1 cellular context compared by ENCODE assay signal in genomic region chr9:71736236-71736635, GRCh38.
TF ChIP-seq lines count a peak whose summit lies in the region.

No MANE protein-coding gene starts in this region.

TF ChIP-seq in WTC11, 78 proteins besides CTCF, POLR2A, EP300 and RAD21 (continued from another document):
- TF ChIP-seq ATF6 (CRISPR knock-in tag; IDR thresholded peaks at IDR 0.05): no peak
- TF ChIP-seq ZNF232 (CRISPR knock-in tag; IDR thresholded peaks at IDR 0.05): no peak
- TF ChIP-seq NFATC4 (CRISPR knock-in tag; IDR thresholded peaks at IDR 0.05): no peak
- no peak for TF ChIP-seq SOX15 (CRISPR knock-in tag; IDR thresholded peaks at IDR 0.05)
- TF ChIP-seq E2F5 (CRISPR knock-in tag; IDR thresholded peaks at IDR 0.05): no peak
